In genomic region chr10:50993817-50994251, GRCh38 we compare ENCODE assay signal across 11 cellular contexts.
A peak's percentile ranks its signal among the peaks of the same experiment; 100 is the strongest.
DNase-seq lines count a peak whose midpoint lies in the region; FAIRE-seq and TF ChIP-seq lines count a peak whose summit lies in the region.
"Had no signal": no experiment of that assay in that cellular context is flagged by ENCODE, and none has a peak within 500 bp of the region (broad histone marks: within the 10 kb centered on the region; RNA-seq: fewer than 3 reads in every experiment).

No MANE protein-coding gene starts in this region.

- 0 to 2% methylated on average over 3 of the region's 3 CpGs for WGBS in GM23248 (ENCODE audit: low coverage in 1 of 2, low lambda C conversion rate in 2 of 2, missing lambda C conversion rate in 2 of 2), 2 experiments
- WGBS in stomach, 5 donors, result 14 to 32% (median 15%) methylated on average over 3 of the region's 3 CpGs

- no peak for TF ChIP-seq EP300 in stomach (IDR thresholded peaks at IDR 0.05)

- H3K36me3 ChIP-seq in GM23248 (ENCODE audit: low read depth), result no peaks in the 10 kb centered on the region
- H3K36me3 ChIP-seq in brain microvascular endothelial cell (replicated peaks), result no peaks in the 10 kb centered on the region
- no peaks in the 10 kb centered on the region for H3K36me3 ChIP-seq in kidney (ENCODE audit: control insufficient read depth in 1 of 2, insufficient read depth in 2 of 2, low read length in 2 of 2)
- H3K36me3 ChIP-seq in stomach, result no peaks in the 10 kb centered on the region
- H3K36me3 ChIP-seq: neutrophil had no signal

- H3K9ac ChIP-seq in GM23248 (peak overlapping the region; percentile 98), kidney (ENCODE audit: low read length in 2 of 2) (no peak overlapping the region)

- no peaks in the 10 kb centered on the region for H3K27me3 ChIP-seq in GM23248 (replicated peaks; ENCODE audit: insufficient read depth)
- no peaks in the 10 kb centered on the region for H3K27me3 ChIP-seq in brain microvascular endothelial cell (replicated peaks)
- H3K27me3 ChIP-seq in stomach, result peaks cover 0 to 44% (median 12%) of the 10 kb centered on the region in 3 donors

- no peaks in the 10 kb centered on the region for H4K20me1 ChIP-seq in GM23248 (ENCODE audit: insufficient read depth)

- H2AFZ ChIP-seq in GM23248, result peak overlapping the region; percentile 49

- peak overlapping the region; percentile 99 for H3K4me2 ChIP-seq in GM23248 (ENCODE audit: unreplicated experiment)

- H3K27ac ChIP-seq in GM23248, result peak overlapping the region; percentile 99
- peak overlapping the region; percentile 79 for H3K27ac ChIP-seq in brain microvascular endothelial cell
- H3K27ac ChIP-seq in kidney (ENCODE audit: low read depth in 2 of 2, low read length in 2 of 2), result peak overlapping the region; percentile 2 to 94
- peak overlapping the region in 4 of 5 donors; percentile 42 to 89 (median 80) for H3K27ac ChIP-seq in stomach
- H3K27ac ChIP-seq: neutrophil, VCaP had no signal

- intact Hi-C loops in kidney (cut with DNase I) (no loop called here), stomach (cut with DNase I; ENCODE audit: low total_unique reads) (no loop called here)

- in situ Hi-C loops in GM23248 (cut with MboI) (no loop called here), brain microvascular endothelial cell (cut with HindIII; ENCODE audit: low pct_ligation_motif_present, low sequenced_read_pairs) (no loop called here)

- H3K9me3 ChIP-seq in GM23248 (ENCODE audit: low read depth) (no peaks in the 10 kb centered on the region), kidney (ENCODE audit: control insufficient read depth in 1 of 2, low read length in 2 of 2) (no peaks in the 10 kb centered on the region), stomach (no peaks in the 10 kb centered on the region)
- H3K9me3 ChIP-seq: neutrophil had no signal

- DNase-seq in GM23248 (peak; percentile 84), brain microvascular endothelial cell (peak; percentile 59), kidney (no peak), stomach (no peak), NCI-H1092 treated with DMSO at 0.1 percent for 48 hours (lab: John Stamatoyannopoulos, UW) (no peak), NCI-H2196 treated with DMSO at 0.1 percent for 48 hours (lab: John Stamatoyannopoulos, UW; ENCODE audit: unreplicated experiment) (no peak)
- DNase-seq in activated T-cell treated with anti-CD3 and anti-CD28 coated beads, Interleukin-2, amount 50 U/mL, for 48 hours, result no peak
- no peak for DNase-seq in stimulated activated CD4-positive, alpha-beta T cell treated with anti-CD3 and anti-CD28 coated beads, Interleukin-2, amount 100 ng/mL, for 48 hours

- no peak for TF ChIP-seq POLR2A in stomach (IDR thresholded peaks at IDR 0.05)

- no peak for TF ChIP-seq CTCF in brain microvascular endothelial cell (IDR thresholded peaks at IDR 0.05; ENCODE audit: low read depth, low read length, missing control alignments)
- TF ChIP-seq CTCF in kidney (IDR thresholded peaks at IDR 0.05; ENCODE audit: borderline replicate concordance, extremely low read depth, insufficient read depth), result no peak
- TF ChIP-seq CTCF in stomach (IDR thresholded peaks at IDR 0.05), result no peak

- H3F3A ChIP-seq in GM23248 (ENCODE audit: insufficient read depth), result peaks cover 48% of the 10 kb centered on the region

- peaks cover 68% of the 10 kb centered on the region for H3K79me2 ChIP-seq in GM23248 (ENCODE audit: insufficient read depth)

- H3K4me1 ChIP-seq in GM23248 (ENCODE audit: insufficient read depth) (peaks cover 63% of the 10 kb centered on the region), kidney (ENCODE audit: control insufficient read depth in 1 of 2, insufficient read depth in 1 of 2, low read depth in 1 of 2, low read length in 2 of 2) (peaks cover 0 to 11% of the 10 kb centered on the region in 2 donors), stomach (peaks cover 5 to 49% (median 35%) of the 10 kb centered on the region in 4 donors)

- H3K9me2 ChIP-seq in GM23248 (ENCODE audit: insufficient read depth), result no peaks in the 10 kb centered on the region

- H3K4me3 ChIP-seq in GM23248 (peak overlapping the region; percentile 95), brain microvascular endothelial cell (ENCODE audit: low read depth, low read length) (peak overlapping the region; percentile 80), kidney (ENCODE audit: low read length in 2 of 2) (peak overlapping the region; percentile 4 to 64), stomach (peak overlapping the region; percentile 27 to 72 (median 64))

- FAIRE-seq in kidney (lab: Jason Lieb, UNC), result no peak
- FAIRE-seq: GM19239 had no signal

Comparison
In these comparisons a context has a peak if more than half of its experiments do, and no peak if none do; other contexts are left out.
1. DNase-seq: peak in GM23248 (single experiment) and brain microvascular endothelial cell (single experiment); none in kidney (single experiment), stomach (single experiment), NCI-H1092 treated with DMSO at 0.1 percent for 48 hours (single experiment), NCI-H2196 treated with DMSO at 0.1 percent for 48 hours (single experiment), activated T-cell treated with anti-CD3 and anti-CD28 coated beads, Interleukin-2, amount 50 U/mL, for 48 hours (0 of 2) and stimulated activated CD4-positive, alpha-beta T cell treated with anti-CD3 and anti-CD28 coated beads, Interleukin-2, amount 100 ng/mL, for 48 hours (0 of 2).
2. H3K27ac ChIP-seq: peak in every context shown above with its lines; median percentile 99 in GM23248; 80 in stomach; 79 in brain microvascular endothelial cell; 48 in kidney.
3. H3K4me3 ChIP-seq: peak in every context shown above with its lines; median percentile 95 in GM23248; 80 in brain microvascular endothelial cell; 64 in stomach; 34 in kidney.